1 cellular context compared by ENCODE assay signal in genomic region chr6:30219244-30219643, GRCh38.
TF ChIP-seq lines count a peak whose summit lies in the region.

No MANE protein-coding gene starts in this region.

TF ChIP-seq in HepG2, 621 proteins besides CTCF, POLR2A, EP300 and RAD21 (continued from another document and continues in another):
- no peak for TF ChIP-seq KDM6A (CRISPR knock-in tag; IDR thresholded peaks at IDR 0.05; ENCODE audit: low read depth)
- TF ChIP-seq ZNF292 (CRISPR knock-in tag; IDR thresholded peaks at IDR 0.05; ENCODE audit: borderline replicate concordance, low read depth): peak; percentile 63; the same call in 1 of the 2 replicates
- no peak for TF ChIP-seq ADNP (CRISPR knock-in tag; IDR thresholded peaks at IDR 0.05)
- no peak for TF ChIP-seq KAT2B (IDR thresholded peaks at IDR 0.05; ENCODE audit: borderline replicate concordance, low read depth, low read length)
- TF ChIP-seq ETV5 (CRISPR knock-in tag; IDR thresholded peaks at IDR 0.05; ENCODE audit: borderline replicate concordance): 0 out of 2 replicates have a peak, but pooled peaks have one; percentile 38
- no peak for TF ChIP-seq HNRNPL (IDR thresholded peaks at IDR 0.05; ENCODE audit: low read depth, low read length)
- TF ChIP-seq ZNF775 (CRISPR knock-in tag; IDR thresholded peaks at IDR 0.05; ENCODE audit: borderline replicate concordance): no peak
- peak; percentile 59 for TF ChIP-seq ZMYM4 (CRISPR knock-in tag; IDR thresholded peaks at IDR 0.05)
- TF ChIP-seq THAP9 (CRISPR knock-in tag; IDR thresholded peaks at IDR 0.05; ENCODE audit: borderline replicate concordance): no peak
- no peak for TF ChIP-seq MLLT10 (CRISPR knock-in tag; IDR thresholded peaks at IDR 0.05)
- TF ChIP-seq ZNF547 (CRISPR knock-in tag; IDR thresholded peaks at IDR 0.05): no peak
- TF ChIP-seq SNRNP70 (IDR thresholded peaks at IDR 0.05; ENCODE audit: low read depth, low read length): no peak
- no peak for TF ChIP-seq ZNF460 (CRISPR knock-in tag; IDR thresholded peaks at IDR 0.05; ENCODE audit: borderline replicate concordance)
- no peak for TF ChIP-seq ZNF720 (CRISPR knock-in tag; IDR thresholded peaks at IDR 0.05)
- no peak for TF ChIP-seq ZFP91 (CRISPR knock-in tag; IDR thresholded peaks at IDR 0.05; ENCODE audit: borderline replicate concordance)
- TF ChIP-seq ELF3 (CRISPR knock-in tag; IDR thresholded peaks at IDR 0.05): peak; percentile 100
- TF ChIP-seq ZNF331 (CRISPR knock-in tag; IDR thresholded peaks at IDR 0.05): peak; percentile 71
- no peak for TF ChIP-seq MEIS2 (CRISPR knock-in tag; IDR thresholded peaks at IDR 0.05)
- no peak for TF ChIP-seq MBNL3 (CRISPR knock-in tag; conservative IDR thresholded peaks at IDR 0.05)
- TF ChIP-seq XRCC5 (optimal IDR thresholded peaks at IDR 0.05; ENCODE audit: low read length): peak; percentile 95
- TF ChIP-seq ZBTB26 (CRISPR knock-in tag; IDR thresholded peaks at IDR 0.05; ENCODE audit: borderline replicate concordance): no peak
- TF ChIP-seq MIER2 (CRISPR knock-in tag; IDR thresholded peaks at IDR 0.05): 0 out of 2 replicates have a peak, but pooled peaks have one; percentile 45
- no peak for TF ChIP-seq HIVEP1 (CRISPR knock-in tag; IDR thresholded peaks at IDR 0.05)
- peak; percentile 47; the same call in 1 of the 2 replicates for TF ChIP-seq ZBTB25 (CRISPR knock-in tag; IDR thresholded peaks at IDR 0.05)
- no peak for TF ChIP-seq KDM5B (CRISPR knock-in tag; IDR thresholded peaks at IDR 0.05; ENCODE audit: borderline replicate concordance)
- 0 out of 2 replicates have a peak, but pooled peaks have one; percentile 41 for TF ChIP-seq ATF2 (CRISPR knock-in tag; IDR thresholded peaks at IDR 0.05)
- no peak for TF ChIP-seq CBX1 (IDR thresholded peaks at IDR 0.05; ENCODE audit: low read depth)
- 0 out of 2 replicates have a peak, but pooled peaks have one; percentile 26 for TF ChIP-seq TGIF2 (CRISPR knock-in tag; IDR thresholded peaks at IDR 0.05)
- TF ChIP-seq CCAR2 (optimal IDR thresholded peaks at IDR 0.05; ENCODE audit: low read depth, low read length): no peak
- no peak for TF ChIP-seq ZNF577 (CRISPR knock-in tag; IDR thresholded peaks at IDR 0.05; ENCODE audit: borderline replicate concordance, low read depth)
- no peak for TF ChIP-seq ZNF230 (CRISPR knock-in tag; IDR thresholded peaks at IDR 0.05)
- no peak for TF ChIP-seq ZNF253 (CRISPR knock-in tag; IDR thresholded peaks at IDR 0.05; ENCODE audit: borderline replicate concordance)
- TF ChIP-seq ZSCAN22 (CRISPR knock-in tag; IDR thresholded peaks at IDR 0.05): no peak
- TF ChIP-seq KLF16 (CRISPR knock-in tag; IDR thresholded peaks at IDR 0.05): 0 out of 4 replicates have a peak, but pooled peaks of 1 of the 2 experiments have one; percentile 29
- no peak for TF ChIP-seq ASH2L (IDR thresholded peaks at IDR 0.05; ENCODE audit: insufficient read length, low read depth, low read length)
- peak; percentile 47; the same call in 1 of the 2 replicates for TF ChIP-seq ZNF337 (CRISPR knock-in tag; IDR thresholded peaks at IDR 0.05; ENCODE audit: borderline replicate concordance, low read depth)
- no peak for TF ChIP-seq ZNF772 (CRISPR knock-in tag; IDR thresholded peaks at IDR 0.05)
- TF ChIP-seq SRSF4 (IDR thresholded peaks at IDR 0.05; ENCODE audit: low read depth, low read length, poor library complexity, severe bottlenecking): no peak
- TF ChIP-seq ZNF160 (CRISPR knock-in tag; IDR thresholded peaks at IDR 0.05): no peak
- TF ChIP-seq USF2 (IDR thresholded peaks at IDR 0.05; ENCODE audit: low read depth, low read length): no peak
- no peak for TF ChIP-seq USF2 (CRISPR knock-in tag; IDR thresholded peaks at IDR 0.05; ENCODE audit: borderline replicate concordance)
- peak; percentile 45; the same call in 1 of the 2 replicates for TF ChIP-seq ARID4A (CRISPR knock-in tag; IDR thresholded peaks at IDR 0.05; ENCODE audit: borderline replicate concordance)
- peak; percentile 4; the same call in 1 of the 2 replicates for TF ChIP-seq FOXA3 (CRISPR knock-in tag; IDR thresholded peaks at IDR 0.05)
- no peak for TF ChIP-seq CEBPG (CRISPR knock-in tag; IDR thresholded peaks at IDR 0.05)
- 0 out of 2 replicates have a peak, but pooled peaks have one; percentile 15 for TF ChIP-seq ZBTB49 (CRISPR knock-in tag; IDR thresholded peaks at IDR 0.05; ENCODE audit: borderline replicate concordance)
- TF ChIP-seq MIER3 (CRISPR knock-in tag; IDR thresholded peaks at IDR 0.05; ENCODE audit: borderline replicate concordance): peak; percentile 25; the same call in 1 of the 2 replicates
- no peak for TF ChIP-seq FIP1L1 (IDR thresholded peaks at IDR 0.05; ENCODE audit: borderline replicate concordance, insufficient read depth, low read depth, low read length)
- TF ChIP-seq ZNF563 (CRISPR knock-in tag; IDR thresholded peaks at IDR 0.05): no peak
